ENCODE assay signal across 1 cellular context in the genomic region with DNA sequence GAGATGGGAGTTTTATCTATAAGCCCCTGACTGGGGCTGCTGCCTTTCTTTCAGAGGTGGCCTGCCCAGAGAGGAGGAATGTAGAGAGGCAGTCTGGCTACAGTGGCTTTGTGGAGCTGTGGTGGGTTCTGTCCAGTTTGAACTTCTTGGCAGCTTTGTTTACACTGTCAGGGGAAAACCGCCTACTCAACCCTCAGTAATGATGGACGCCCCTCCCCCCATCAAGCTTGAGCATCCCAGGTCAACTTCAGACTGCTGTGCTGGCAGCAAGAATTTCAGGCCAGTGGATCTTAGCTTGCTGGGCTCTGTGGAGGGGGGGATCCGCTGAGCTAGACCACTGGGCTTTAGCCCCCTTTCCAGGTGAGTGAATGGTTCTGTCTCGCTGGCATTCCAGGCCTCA.
TF ChIP-seq lines count a peak whose summit lies in the region.

No MANE protein-coding gene starts in this region.

TF ChIP-seq in HepG2, 621 proteins besides CTCF, POLR2A, EP300 and RAD21:
- TF ChIP-seq, protein P1, sequence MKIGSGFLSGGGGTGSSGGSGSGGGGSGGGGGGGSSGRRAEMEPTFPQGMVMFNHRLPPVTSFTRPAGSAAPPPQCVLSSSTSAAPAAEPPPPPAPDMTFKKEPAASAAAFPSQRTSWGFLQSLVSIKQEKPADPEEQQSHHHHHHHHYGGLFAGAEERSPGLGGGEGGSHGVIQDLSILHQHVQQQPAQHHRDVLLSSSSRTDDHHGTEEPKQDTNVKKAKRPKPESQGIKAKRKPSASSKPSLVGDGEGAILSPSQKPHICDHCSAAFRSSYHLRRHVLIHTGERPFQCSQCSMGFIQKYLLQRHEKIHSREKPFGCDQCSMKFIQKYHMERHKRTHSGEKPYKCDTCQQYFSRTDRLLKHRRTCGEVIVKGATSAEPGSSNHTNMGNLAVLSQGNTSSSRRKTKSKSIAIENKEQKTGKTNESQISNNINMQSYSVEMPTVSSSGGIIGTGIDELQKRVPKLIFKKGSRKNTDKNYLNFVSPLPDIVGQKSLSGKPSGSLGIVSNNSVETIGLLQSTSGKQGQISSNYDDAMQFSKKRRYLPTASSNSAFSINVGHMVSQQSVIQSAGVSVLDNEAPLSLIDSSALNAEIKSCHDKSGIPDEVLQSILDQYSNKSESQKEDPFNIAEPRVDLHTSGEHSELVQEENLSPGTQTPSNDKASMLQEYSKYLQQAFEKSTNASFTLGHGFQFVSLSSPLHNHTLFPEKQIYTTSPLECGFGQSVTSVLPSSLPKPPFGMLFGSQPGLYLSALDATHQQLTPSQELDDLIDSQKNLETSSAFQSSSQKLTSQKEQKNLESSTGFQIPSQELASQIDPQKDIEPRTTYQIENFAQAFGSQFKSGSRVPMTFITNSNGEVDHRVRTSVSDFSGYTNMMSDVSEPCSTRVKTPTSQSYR (CRISPR knock-in tag; IDR thresholded peaks at IDR 0.05; ENCODE audit: borderline replicate concordance), result 0 out of 2 replicates have a peak, but pooled peaks have one; percentile 49
